In the genomic region with DNA sequence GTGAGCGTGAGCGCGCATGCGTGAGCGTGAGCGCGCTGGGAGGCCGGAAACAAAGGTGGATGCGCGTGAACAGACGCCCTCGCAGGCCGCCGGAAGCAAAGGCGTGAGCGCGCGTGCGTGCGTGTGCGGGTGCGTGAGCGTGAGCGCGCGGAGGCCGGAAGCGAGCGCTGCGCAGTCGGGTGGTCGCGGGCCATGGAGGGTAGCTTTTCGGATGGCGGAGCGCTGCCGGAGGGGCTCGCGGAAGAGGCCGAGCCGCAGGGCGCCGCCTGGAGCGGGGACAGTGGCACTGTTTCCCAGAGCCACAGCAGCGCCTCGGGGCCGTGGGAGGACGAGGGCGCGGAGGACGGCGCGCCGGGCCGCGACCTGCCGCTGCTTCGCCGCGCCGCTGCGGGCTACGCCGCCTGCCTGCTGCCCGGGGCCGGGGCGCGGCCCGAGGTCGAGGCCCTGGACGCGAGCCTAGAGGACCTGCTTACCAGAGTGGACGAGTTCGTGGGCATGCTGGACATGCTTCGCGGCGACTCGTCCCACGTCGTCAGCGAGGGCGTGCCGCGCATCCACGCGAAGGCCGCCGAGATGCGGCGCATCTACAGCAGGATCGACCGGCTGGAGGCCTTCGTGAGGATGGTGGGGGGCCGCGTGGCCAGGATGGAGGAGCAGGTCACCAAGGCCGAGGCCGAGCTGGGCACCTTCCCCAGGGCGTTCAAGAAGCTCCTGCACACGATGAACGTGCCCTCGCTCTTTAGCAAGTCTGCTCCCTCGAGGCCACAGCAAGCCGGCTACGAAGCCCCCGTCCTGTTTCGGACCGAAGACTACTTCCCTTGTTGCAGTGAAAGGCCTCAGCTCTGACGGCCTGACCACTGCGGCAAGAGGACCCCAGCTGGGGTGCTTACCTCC, we compare ENCODE assay signal across 8 cellular contexts. TPM values are rescaled to one million over a fixed set of nuclear protein-coding genes. Genes with fewer than 3 reads are reported as not detected.
DNase-seq lines count a peak whose midpoint lies in the region; ATAC-seq, FAIRE-seq and TF ChIP-seq lines count a peak whose summit lies in the region.

BLOC1S4 (plus strand) TSS at position 157 of the 894 bp plus-strand sequence; CDS start at position 193, 36 bp downstream.

- in situ Hi-C loops in HepG2 (cut with HindIII; ENCODE audit: extremely low pct_ligation_motif_present, low pct_unique_long_range_greater_than_20kb), result no loop called here

- no peaks in the 10 kb centered on the region for H3K9me3 ChIP-seq in BE2C
- H3K9me3 ChIP-seq in HepG2 (ENCODE audit: low read length), result no peaks in the 10 kb centered on the region

- TF ChIP-seq EP300 in HepG2 (IDR thresholded peaks at IDR 0.05; ENCODE audit: low read depth in 2 of 2, low read length in 2 of 2), result no peak
- TF ChIP-seq EP300 in HepG2 (CRISPR knock-in tag; IDR thresholded peaks at IDR 0.05; ENCODE audit: borderline replicate concordance), result peak; percentile 44; the same call in 1 of the 2 replicates

- peak within 1 kb of the TSS; percentile 79 for H3K27ac ChIP-seq in HepG2 (ENCODE audit: extremely low read length, insufficient read depth, low read length)

- WGBS in HepG2 (ENCODE audit: low lambda C conversion rate), result 1% methylated on average over 26 of the region's 109 CpGs

- TF ChIP-seq POLR2A in GM19193 (IDR thresholded peaks at IDR 0.05; ENCODE audit: extremely low read depth, insufficient read depth, insufficient read length), result peak; percentile 92
- peak in 1 of 2 experiments; percentile 76; a peak in 2 of 4 replicates for TF ChIP-seq POLR2A in HepG2 (IDR thresholded peaks at IDR 0.05; ENCODE audit: insufficient read depth in 1 of 2, low read depth in 2 of 2, low read length in 2 of 2)

- H3K27me3 Mint-ChIP-seq in dendritic cell treated with granulocyte-macrophage colony-stimulating factor and Interleukin-4, amounts not matched to agents 40 ng/mL and 50 ng/mL, for 4 days, result peaks cover 3% of the 10 kb centered on the region

- H2AFZ ChIP-seq in HepG2 (ENCODE audit: low read length), result peak within 1 kb of the TSS; percentile 98

- peak; percentile 88 for DNase-seq in BE2C
- DNase-seq in NCI-H524 (lab: John Stamatoyannopoulos, UW), result peak; percentile 79 to 91
- peak; percentile 84 for DNase-seq in activated CD4-positive, alpha-beta T cell treated with anti-CD3 and anti-CD28 coated beads, Interleukin-2, amount 50 U/mL, for 1 hour
- peak; percentile 80 for DNase-seq in HepG2 (ENCODE audit: low spot score)
- DNase-seq in stimulated activated CD4-positive, alpha-beta T cell treated with anti-CD3 and anti-CD28 coated beads, Interleukin-2, amount 100 ng/mL, for 48 hours, result peak; percentile 81 to 85

- H3K4me1 ChIP-seq in BE2C (no peaks in the 10 kb centered on the region), HepG2 (ENCODE audit: insufficient read depth, low read length) (peaks cover 45% of the 10 kb centered on the region)

- ATAC-seq in HG03432 (IDR thresholded peaks at IDR 0.05; ENCODE audit: unreplicated experiment) (peak; percentile 87), HepG2 (peak; percentile 79)

- CTCF ChIA-PET in HepG2 (lab: Yijun Ruan, JAX; ENCODE audit: low intra/inter-chr PET ratio, low total read pairs), result no interaction called here

- H3K4me3 Mint-ChIP-seq in dendritic cell treated with granulocyte-macrophage colony-stimulating factor and Interleukin-4, amounts not matched to agents 40 ng/mL and 50 ng/mL, for 4 days, result peak within 1 kb of the TSS; percentile 98

- H3K79me2 ChIP-seq in HepG2 (ENCODE audit: insufficient read depth, low read length), result peaks cover 22% of the 10 kb centered on the region

- FAIRE-seq in HepG2 (lab: Jason Lieb, UNC), result peak; percentile 80

- peaks cover 34% of the 10 kb centered on the region for H3K4me1 Mint-ChIP-seq in dendritic cell treated with granulocyte-macrophage colony-stimulating factor and Interleukin-4, amounts not matched to agents 40 ng/mL and 50 ng/mL, for 4 days (ENCODE audit: low read depth)

- intact Hi-C loops in dendritic cell treated with granulocyte-macrophage colony-stimulating factor and Interleukin-4, amounts not matched to agents 40 ng/mL and 50 ng/mL, for 4 days (cut with micrococcal nuclease), result loop anchor here (5.0 kb wide), 3 partner anchors 66 to 271 kb away; partner anchors contain the start of gene KIAA0232
- intact Hi-C loops in HepG2 (cut with micrococcal nuclease; ENCODE audit: unreplicated experiment), result no loop called here

- H3K36me3 ChIP-seq in BE2C (no peaks in the 10 kb centered on the region), HepG2 (replicated peaks in 1 of 2; ENCODE audit: control insufficient read depth in 1 of 2, insufficient read depth in 2 of 2, low read length in 2 of 2) (no peaks in the 10 kb centered on the region)

- peak within 1 kb of the TSS; percentile 99 for H3K4me2 ChIP-seq in HepG2 (ENCODE audit: low read depth, low read length)

- 0 out of 2 replicates have a peak, but pooled peaks cover 8% of the 10 kb centered on the region for H4K20me1 ChIP-seq in HepG2 (ENCODE audit: insufficient read depth, low read length)

- peak within 1 kb of the TSS; percentile 82 for H3K4me3 ChIP-seq in BE2C (ENCODE audit: low read depth, low read length)
- peak within 1 kb of the TSS; percentile 83 to 93 (median 88) for H3K4me3 ChIP-seq in HepG2 (replicated peaks in 1 of 3; ENCODE audit: insufficient read depth in 1 of 3, low read depth in 2 of 3, low read length in 3 of 3)

- H3K27me3 ChIP-seq in BE2C (no peaks in the 10 kb centered on the region), HepG2 (ENCODE audit: control insufficient read depth in 1 of 2, insufficient read depth in 2 of 2, low read length in 2 of 2) (no peaks in the 10 kb centered on the region)

- peak; percentile 66 for TF ChIP-seq RAD21 in HepG2 (CRISPR knock-in tag; IDR thresholded peaks at IDR 0.05)

- peak within 1 kb of the TSS; percentile 91 for H3K9ac ChIP-seq in HepG2 (ENCODE audit: insufficient read depth, low read depth, low read length)

- peaks cover under 1% of the 10 kb centered on the region for H3K9me3 Mint-ChIP-seq in dendritic cell treated with granulocyte-macrophage colony-stimulating factor and Interleukin-4, amounts not matched to agents 40 ng/mL and 50 ng/mL, for 4 days

- POLR2A ChIA-PET in HepG2 (lab: Yijun Ruan, JAX), result interaction anchor here (0.6 to 4.0 kb wide), 22 partner anchors 9 to 318 kb away, joined by 3 to 23 read pairs (median 4); partner anchors contain the start of genes MRFAP1, S100P and TBC1D14

- TSS peak; percentile 84 for BruUV-seq in HepG2 (replicated peaks; lab: Mats Ljungman, UMichigan)

- peak within 1 kb of the TSS; percentile 97 for H3K27ac Mint-ChIP-seq in dendritic cell treated with granulocyte-macrophage colony-stimulating factor and Interleukin-4, amounts not matched to agents 40 ng/mL and 50 ng/mL, for 4 days

- TF ChIP-seq CTCF in BE2C (IDR thresholded peaks at IDR 0.05; ENCODE audit: low read depth, low read length), result 0 out of 2 replicates have a peak, but pooled peaks have one; percentile 11
- TF ChIP-seq CTCF in HepG2 (CRISPR knock-in tag; IDR thresholded peaks at IDR 0.05), result no peak; the same call in 1 of the 2 replicates

- H3K36me3 Mint-ChIP-seq in dendritic cell treated with granulocyte-macrophage colony-stimulating factor and Interleukin-4, amounts not matched to agents 40 ng/mL and 50 ng/mL, for 4 days (ENCODE audit: low read depth), result peaks cover 22% of the 10 kb centered on the region

TF ChIP-seq in HepG2, 621 proteins besides CTCF, POLR2A, EP300 and RAD21 (continues in another document):
- TF ChIP-seq KDM5B (CRISPR knock-in tag; IDR thresholded peaks at IDR 0.05; ENCODE audit: borderline replicate concordance) (peak; percentile 91), ZNF672 (CRISPR knock-in tag; IDR thresholded peaks at IDR 0.05) (no peak), ESRRA (CRISPR knock-in tag; IDR thresholded peaks at IDR 0.05; ENCODE audit: low read depth) (no peak), ZNF83 (CRISPR knock-in tag; IDR thresholded peaks at IDR 0.05; ENCODE audit: borderline replicate concordance) (0 out of 2 replicates have a peak, but pooled peaks have one; percentile 39), ZNF589 (CRISPR knock-in tag; conservative IDR thresholded peaks at IDR 0.05) (peak; percentile 13; the same call in 1 of the 2 replicates), MTF1 (CRISPR knock-in tag; IDR thresholded peaks at IDR 0.05) (0 out of 2 replicates have a peak, but pooled peaks have one; percentile 14), RXRA (CRISPR knock-in tag; IDR thresholded peaks at IDR 0.05) (peak; percentile 43; the same call in 1 of the 2 replicates), NKX3-1 (CRISPR knock-in tag; IDR thresholded peaks at IDR 0.05) (peak; percentile 68; the same call in 1 of the 2 replicates)

RNA-seq across cellular contexts. Expression of gene BLOC1S4, which starts in this region (rescaled TPM):
- polyA plus RNA-seq in BE2C (2012; ENCODE audit: insufficient read depth, insufficient read length, low read depth), result 87.8 TPM
- total RNA-seq in HepG2 (2016; rRNA removed; fragmentation: Illumina TruSeq; extraction: Trizol), result 18.7 and 20.9 TPM in 2 replicates
- total RNA-seq in HepG2 (2016; cell fraction: cytosol; rRNA removed; fragmentation: Illumina TruSeq; extraction: Trizol; ENCODE audit: low read depth), result 4.7 and 6.1 TPM in 2 replicates
- total RNA-seq in HepG2 (2016; cell fraction: insoluble cytoplasmic fraction; rRNA removed; fragmentation: Illumina TruSeq; extraction: Trizol), result 19.1 and 20.1 TPM in 2 replicates
- 11.7 and 12.0 TPM in 2 replicates for total RNA-seq in HepG2 (2016; cell fraction: membrane; rRNA removed; fragmentation: Illumina TruSeq; extraction: Trizol)
- 7.6 and 7.9 TPM in 2 replicates for total RNA-seq in HepG2 (2016; cell fraction: nucleus; rRNA removed; fragmentation: Illumina TruSeq; extraction: Trizol)
- 15.5 and 17.6 TPM in 2 replicates for polyA plus RNA-seq in HepG2 (2011; rRNA removed)
- 19.4 and 26.2 TPM in 2 replicates for polyA plus RNA-seq in HepG2 (2011; cell fraction: cytosol; rRNA removed)
- polyA plus RNA-seq in HepG2 (2011; cell fraction: nucleus; rRNA removed), result 9.3 and 10.5 TPM in 2 replicates
- 10.5 and 11.1 TPM in 2 replicates for polyA plus RNA-seq in HepG2 (2012)
- 3.6 and 4.1 TPM in 2 replicates for polyA plus RNA-seq in HepG2 (2016; cell fraction: cytosol; fragmentation: Illumina TruSeq; extraction: Trizol; ENCODE audit: low read depth)
- polyA plus RNA-seq in HepG2 (2016; cell fraction: insoluble cytoplasmic fraction; fragmentation: Illumina TruSeq; extraction: Trizol; ENCODE audit: low read depth), result 22.2 and 23.4 TPM in 2 replicates
- 7.5 and 8.0 TPM in 2 replicates for polyA plus RNA-seq in HepG2 (2016; cell fraction: membrane; fragmentation: Illumina TruSeq; extraction: Trizol; ENCODE audit: low read depth)
- 10.3 and 14.0 TPM in 2 replicates for polyA plus RNA-seq in HepG2 (2016; cell fraction: nucleus; fragmentation: Illumina TruSeq; extraction: Trizol; ENCODE audit: insufficient read depth, low read depth)
- polyA minus RNA-seq in HepG2 (2011; rRNA and poly(A)+ RNA removed; ENCODE audit: low replicate concordance), result 5.1 and 16.2 TPM in 2 replicates
- 9.3 and 9.9 TPM in 2 replicates for polyA minus RNA-seq in HepG2 (2011; cell fraction: cytosol; rRNA and poly(A)+ RNA removed)
- 5.5 and 7.0 TPM in 2 replicates for polyA minus RNA-seq in HepG2 (2011; cell fraction: nucleus; rRNA and poly(A)+ RNA removed)

Comparison
In these comparisons a context has a peak if more than half of its experiments do, and no peak if none do; other contexts are left out.
1. Peak in every context shown above with its lines: DNase-seq, ATAC-seq, H3K4me3 ChIP-seq and H3K27ac ChIP-seq.